Comparison of ENCODE assay signal across 8 cellular contexts in the genomic region with DNA sequence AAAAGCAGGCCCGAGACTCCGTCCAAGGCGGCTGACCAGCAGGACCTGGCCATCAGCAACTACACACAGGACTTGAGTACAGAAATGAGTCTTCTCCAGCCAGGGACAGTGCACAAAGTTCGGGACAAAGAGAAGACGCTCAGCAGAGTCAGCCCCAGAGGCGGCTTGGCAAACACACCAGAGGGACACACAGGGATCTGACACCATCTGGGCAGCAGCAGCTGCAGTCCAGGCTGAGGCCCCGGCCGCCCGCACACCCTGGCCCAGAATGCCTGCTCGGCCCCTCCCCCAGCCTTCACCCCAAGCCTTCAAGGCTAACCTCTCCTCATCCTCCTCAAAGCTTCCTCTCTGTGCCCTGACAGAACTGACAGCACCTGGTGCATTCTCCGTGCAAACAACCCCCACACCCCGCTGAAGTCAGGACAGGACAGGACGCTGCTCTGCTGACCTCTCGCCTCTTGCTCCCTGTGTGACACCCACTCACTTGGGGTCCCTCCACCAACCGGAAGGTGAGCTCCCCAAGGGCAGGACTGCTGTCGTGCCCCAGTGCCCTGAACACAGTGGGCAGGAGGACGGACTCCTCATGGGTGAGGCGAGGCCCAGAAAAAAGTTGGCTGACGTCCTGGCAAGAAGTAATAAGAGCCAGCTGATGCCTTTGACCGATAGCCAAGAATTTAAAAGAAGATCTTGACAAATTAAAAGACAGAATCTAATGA.
DNase-seq lines count a peak whose midpoint lies in the region; ATAC-seq and TF ChIP-seq lines count a peak whose summit lies in the region.

No MANE protein-coding gene starts in this region.

- H3F3A ChIP-seq in SK-N-SH (replicated peaks; ENCODE audit: insufficient read depth): peaks cover 29% of the 10 kb centered on the region

- CTCF ChIA-PET in SK-N-SH (lab: Yijun Ruan, JAX): interaction anchor here (0.9 to 1.9 kb wide), 10 partner anchors 14 to 527 kb away, joined by 3 to 6 read pairs (median 3); no protein-coding TSS in a partner anchor

- H3K27me3 Mint-ChIP-seq in progenitor cell of endocrine pancreas: no peaks in the 10 kb centered on the region

- H3K9me3 Mint-ChIP-seq in progenitor cell of endocrine pancreas (ENCODE audit: low read depth): no peaks in the 10 kb centered on the region

- H3K79me2 ChIP-seq in SK-N-SH (ENCODE audit: insufficient read depth): peaks cover 48% of the 10 kb centered on the region

- WGBS in SK-N-SH (ENCODE audit: low lambda C conversion rate): 40% methylated on average over 12 of the region's 20 CpGs

- H3K4me3 ChIP-seq in BE2C (ENCODE audit: low read depth, low read length) (no peak overlapping the region), SK-N-SH (ENCODE audit: low read depth in 2 of 2, low read length in 1 of 2) (peak overlapping the region in 1 of 2 experiments; percentile 42; a peak in 1 of 4 replicates)

- intact Hi-C loops in Right ventricle myocardium superior (cut with DNase I): no loop called here

- H2AFZ ChIP-seq in SK-N-SH (ENCODE audit: low read depth): peak overlapping the region; percentile 5; the same call in 1 of the 2 replicates

- DNase-seq in BE2C (peak; percentile 50), SK-N-SH (peak; percentile 84), Right ventricle myocardium superior (peak; percentile 77), progenitor cell of endocrine pancreas (ENCODE audit: low spot score, unreplicated experiment) (no peak), HUDEP-2 (lab: John Stamatoyannopoulos, UW; ENCODE audit: unreplicated experiment in 76 of 76) (no peak), superior temporal gyrus (ENCODE audit: extremely low spot score) (no peak)

- H3K4me3 Mint-ChIP-seq in progenitor cell of endocrine pancreas (ENCODE audit: low read depth): no peak overlapping the region

- H3K4me1 Mint-ChIP-seq in progenitor cell of endocrine pancreas (ENCODE audit: low read depth): peaks cover 2% of the 10 kb centered on the region

- peak in 1 of 2 experiments; percentile 16; a peak in 1 of 4 replicates for TF ChIP-seq EP300 in SK-N-SH (IDR thresholded peaks at IDR 0.05; ENCODE audit: borderline replicate concordance in 1 of 2, low read depth in 1 of 2, low read length in 1 of 2)

- H3K36me3 ChIP-seq in BE2C: no peaks in the 10 kb centered on the region
- no peaks in the 10 kb centered on the region for H3K36me3 ChIP-seq in SK-N-SH (replicated peaks in 1 of 2; ENCODE audit: control insufficient read depth in 1 of 2, insufficient read depth in 2 of 2, low read length in 1 of 2)

- H3K9me3 ChIP-seq in BE2C (no peaks in the 10 kb centered on the region), SK-N-SH (no peaks in the 10 kb centered on the region)

- H3K9ac ChIP-seq in SK-N-SH: peak overlapping the region; percentile 55; the same call in 1 of the 2 replicates

- TF ChIP-seq CTCF in BE2C (IDR thresholded peaks at IDR 0.05; ENCODE audit: low read depth, low read length) (no peak), SK-N-SH (IDR thresholded peaks at IDR 0.05) (no peak), progenitor cell of endocrine pancreas (IDR thresholded peaks at IDR 0.05; ENCODE audit: unreplicated experiment) (no peak)

- peak overlapping the region; percentile 85 for H3K27ac Mint-ChIP-seq in progenitor cell of endocrine pancreas

- H4K20me1 ChIP-seq in SK-N-SH (ENCODE audit: insufficient read depth): no peaks in the 10 kb centered on the region

- TF ChIP-seq RAD21 in SK-N-SH (IDR thresholded peaks at IDR 0.05; ENCODE audit: low read length): no peak

- POLR2A ChIA-PET in SK-N-SH (lab: Yijun Ruan, JAX): interaction anchor here (0.9 to 1.4 kb wide), 2 partner anchors 21 to 51 kb away, joined by 3 to 4 read pairs; no protein-coding TSS in a partner anchor

- ATAC-seq in Right ventricle myocardium superior (ENCODE audit: poor library complexity): peak; percentile 67
- ATAC-seq in GM21526 (IDR thresholded peaks at IDR 0.05; ENCODE audit: low FRiP score, unreplicated experiment): no peak
- ATAC-seq in GM21717 (IDR thresholded peaks at IDR 0.05; ENCODE audit: unreplicated experiment): no peak

- H3K4me1 ChIP-seq in BE2C (peaks cover 22% of the 10 kb centered on the region), SK-N-SH (ENCODE audit: control insufficient read depth in 1 of 2, insufficient read depth in 2 of 2, low read depth in 1 of 2, low read length in 1 of 2) (peaks cover 30 to 37% of the 10 kb centered on the region in 2 experiments)

- peak overlapping the region; percentile 93 to 94 for H3K27ac ChIP-seq in SK-N-SH (ENCODE audit: low read depth in 2 of 2, low read length in 1 of 2)

- peak overlapping the region; percentile 80 for H3K4me2 ChIP-seq in SK-N-SH

- peaks cover 2% of the 10 kb centered on the region for H3K36me3 Mint-ChIP-seq in progenitor cell of endocrine pancreas (ENCODE audit: insufficient read depth)

- H3K27me3 ChIP-seq in BE2C: no peaks in the 10 kb centered on the region
- H3K27me3 ChIP-seq in SK-N-SH (ENCODE audit: insufficient read depth): no peaks in the 10 kb centered on the region

- H3K9me2 ChIP-seq in SK-N-SH: no peaks in the 10 kb centered on the region

TF ChIP-seq in SK-N-SH, 30 proteins besides CTCF, POLR2A, EP300 and RAD21:
- peak; percentile 34; the same call in 1 of the 2 replicates for TF ChIP-seq RCOR1 (IDR thresholded peaks at IDR 0.05; ENCODE audit: low read length)
- TF ChIP-seq NFIC (IDR thresholded peaks at IDR 0.05; ENCODE audit: borderline replicate concordance): peak; percentile 81
- no peak for TF ChIP-seq TEAD4 (IDR thresholded peaks at IDR 0.05; ENCODE audit: borderline replicate concordance, insufficient read depth)
- TF ChIP-seq ELF1 (IDR thresholded peaks at IDR 0.05): no peak

Comparison
In these comparisons a context has a peak if more than half of its experiments do, and no peak if none do; other contexts are left out.
1. DNase-seq: peak in BE2C (single experiment), SK-N-SH (single experiment) and Right ventricle myocardium superior (single experiment); none in progenitor cell of endocrine pancreas (single experiment), HUDEP-2 (0 of 76) and superior temporal gyrus (single experiment).